Comparison of ENCODE assay signal across 8 cellular contexts in genomic region chr14:77616133-77616453, GRCh38. TPM values are rescaled to one million over a fixed set of nuclear protein-coding genes. Genes with fewer than 3 reads are reported as not detected.
DNase-seq lines count a peak whose midpoint lies in the region; TF ChIP-seq lines count a peak whose summit lies in the region.

No MANE protein-coding gene starts in this region.

- H3K4me3 Mint-ChIP-seq in T-helper 2 cell treated with Interferon-gamma antibody and Interleukin-4, amounts not matched to agents 5 μg/mL and 100 μg/mL, for 36 hours: peak overlapping the region; percentile 89

- peaks cover 28% of the 10 kb centered on the region for H3K36me3 Mint-ChIP-seq in T-helper 2 cell treated with Interferon-gamma antibody and Interleukin-4, amounts not matched to agents 5 μg/mL and 100 μg/mL, for 36 hours (ENCODE audit: low read depth)

- TF ChIP-seq CTCF in cardiac fibroblast (IDR thresholded peaks at IDR 0.05; ENCODE audit: low read depth, low read length): no peak

- no peaks in the 10 kb centered on the region for H3K9me3 ChIP-seq in HUES64 (ENCODE audit: insufficient read depth, low read depth, low read length)
- no peaks in the 10 kb centered on the region for H3K9me3 ChIP-seq in muscle layer of colon (ENCODE audit: low read length)

- H3K27ac Mint-ChIP-seq in T-helper 2 cell treated with Interferon-gamma antibody and Interleukin-4, amounts not matched to agents 5 μg/mL and 100 μg/mL, for 36 hours: peak overlapping the region; percentile 85

- DNase-seq in T-helper 2 cell treated with Interferon-gamma antibody and Interleukin-4, amounts not matched to agents 5 μg/mL and 100 μg/mL, for 36 hours (ENCODE audit: low spot score): no peak
- DNase-seq in T-helper 2 cell: no peak
- DNase-seq in cardiac fibroblast (ENCODE audit: low read depth in 2 of 2): peak in 1 of 2 donors; percentile 11
- no peak for DNase-seq in NCI-H1930 (lab: John Stamatoyannopoulos, UW)
- no peak for DNase-seq in NCI-H1092 (lab: John Stamatoyannopoulos, UW)
- DNase-seq in NCI-H1436 treated with DMSO at 0.1 percent for 48 hours (lab: John Stamatoyannopoulos, UW): no peak

- peak overlapping the region; percentile 65; the same call in 1 of the 2 replicates for H3K27ac ChIP-seq in HUES64 (ENCODE audit: low read depth, low read length)
- peak overlapping the region; percentile 71 for H3K27ac ChIP-seq in muscle layer of colon (ENCODE audit: low read depth, low read length)

- no peaks in the 10 kb centered on the region for H3K9me3 Mint-ChIP-seq in T-helper 2 cell treated with Interferon-gamma antibody and Interleukin-4, amounts not matched to agents 5 μg/mL and 100 μg/mL, for 36 hours

- WGBS in HUES64: under 1% methylated on average over 32 of the region's 32 CpGs

- no peaks in the 10 kb centered on the region for H3K36me3 ChIP-seq in HUES64 (ENCODE audit: insufficient read depth, low read length)
- H3K36me3 ChIP-seq in muscle layer of colon (ENCODE audit: insufficient read depth, low read length): no peaks in the 10 kb centered on the region

- H3K27me3 Mint-ChIP-seq in T-helper 2 cell treated with Interferon-gamma antibody and Interleukin-4, amounts not matched to agents 5 μg/mL and 100 μg/mL, for 36 hours (ENCODE audit: low read depth): peaks cover 3% of the 10 kb centered on the region

- H3K9ac ChIP-seq in HUES64 (ENCODE audit: low read depth, low read length) (peak overlapping the region; percentile 75), muscle layer of colon (ENCODE audit: low read length) (peak overlapping the region; percentile 68)

- H3K4me3 ChIP-seq in HUES64 (ENCODE audit: low read length) (peak overlapping the region; percentile 92), cardiac fibroblast (replicated peaks in 1 of 2; ENCODE audit: low read depth in 2 of 2, low read length in 2 of 2) (peak overlapping the region; percentile 76 to 84), muscle layer of colon (ENCODE audit: low read depth in 1 of 2, low read length in 2 of 2) (peak overlapping the region; percentile 81 to 92)

- peaks cover 28% of the 10 kb centered on the region for H3K4me1 ChIP-seq in HUES64 (ENCODE audit: insufficient read depth, low read length)
- peaks cover 10% of the 10 kb centered on the region for H3K4me1 ChIP-seq in muscle layer of colon (ENCODE audit: insufficient read depth, low read length)

- peaks cover 33% of the 10 kb centered on the region for H3K4me1 Mint-ChIP-seq in T-helper 2 cell treated with Interferon-gamma antibody and Interleukin-4, amounts not matched to agents 5 μg/mL and 100 μg/mL, for 36 hours (ENCODE audit: low read depth)

- H3K27me3 ChIP-seq in HUES64 (ENCODE audit: insufficient read depth, low read length): no peaks in the 10 kb centered on the region
- H3K27me3 ChIP-seq in muscle layer of colon (ENCODE audit: control insufficient read depth in 1 of 2, insufficient read depth in 2 of 2, low read length in 2 of 2): no peaks in the 10 kb centered on the region

RNA-seq across cellular contexts. Expression of gene SPTLC2, which starts 0.3 kb away (rescaled TPM):
- 10.8 TPM for polyA plus RNA-seq in HUES64 (2013, experiment 1 of 2)
- polyA plus RNA-seq in HUES64 (2013, experiment 2 of 2): 10.4 TPM
